In genomic region chr7:110084177-110084807, GRCh38 we compare ENCODE assay signal across 2 cellular contexts.
TF ChIP-seq lines count a peak whose summit lies in the region.

No MANE protein-coding gene starts in this region.

TF ChIP-seq in IMR-90, 13 proteins besides CTCF, POLR2A, EP300 and RAD21:
- no peak for TF ChIP-seq BHLHE40 (IDR thresholded peaks at IDR 0.05; ENCODE audit: low read depth, low read length)
- peak; percentile 28; the same call in 1 of the 2 replicates for TF ChIP-seq CEBPB (IDR thresholded peaks at IDR 0.05; ENCODE audit: low read depth, low read length)

TF ChIP-seq in HepG2, 621 proteins besides CTCF, POLR2A, EP300 and RAD21:
- peak; percentile 67; the same call in 1 of the 2 replicates for TF ChIP-seq CEBPB (IDR thresholded peaks at IDR 0.05; ENCODE audit: borderline replicate concordance, low read depth, low read length)
- TF ChIP-seq HNF4G (IDR thresholded peaks at IDR 0.05; ENCODE audit: borderline replicate concordance, low read depth, low read length): 0 out of 2 replicates have a peak, but pooled peaks have one; percentile 9
- TF ChIP-seq HNF4G (CRISPR knock-in tag; IDR thresholded peaks at IDR 0.05; ENCODE audit: borderline replicate concordance, low read depth): no peak
- no peak for TF ChIP-seq FLYWCH1 (CRISPR knock-in tag; IDR thresholded peaks at IDR 0.05)
